In genomic region chr5:15008476-15008875, GRCh38 we compare ENCODE assay signal across 8 cellular contexts.
DNase-seq lines count a peak whose midpoint lies in the region; ATAC-seq, FAIRE-seq and TF ChIP-seq lines count a peak whose summit lies in the region.

No MANE protein-coding gene starts in this region.

- peak; percentile 93 for DNase-seq in A172 (ENCODE audit: low spot score)
- peak; percentile 93 for DNase-seq in LHCN-M2 (ENCODE audit: low read depth)
- DNase-seq in body of pancreas: peak; percentile 81 to 92 (median 88)
- peak; percentile 33 for DNase-seq in left kidney (ENCODE audit: low read depth, low spot score)
- DNase-seq in urothelium cell line (ENCODE audit: low spot score): peak; percentile 96
- no peak for DNase-seq in NCI-H128 (lab: John Stamatoyannopoulos, UW; ENCODE audit: unreplicated experiment)
- no peak for DNase-seq in natural killer cell treated with Interleukin-12 subunit alpha and Interleukin-12 subunit beta and Interleukin-15 and Interleukin-18, amount 100 ng/mL, for 72 hours (ENCODE audit: low spot score)

- no peak overlapping the region for H3K4me3 Mint-ChIP-seq in natural killer cell treated with Interleukin-12 subunit alpha and Interleukin-12 subunit beta and Interleukin-15 and Interleukin-18, amount 100 ng/mL, for 72 hours

- H3K4me3 ChIP-seq in body of pancreas: no peak overlapping the region

- no peaks in the 10 kb centered on the region for H3K4me1 Mint-ChIP-seq in natural killer cell treated with Interleukin-12 subunit alpha and Interleukin-12 subunit beta and Interleukin-15 and Interleukin-18, amount 100 ng/mL, for 72 hours (ENCODE audit: low read depth in 2 of 2)

- TF ChIP-seq CTCF in body of pancreas (IDR thresholded peaks at IDR 0.05): no peak

- TF ChIP-seq POLR2A in body of pancreas (IDR thresholded peaks at IDR 0.05): no peak

- H3K9me3 ChIP-seq in body of pancreas: no peaks in the 10 kb centered on the region

- no peak overlapping the region for H3K27ac Mint-ChIP-seq in natural killer cell treated with Interleukin-12 subunit alpha and Interleukin-12 subunit beta and Interleukin-15 and Interleukin-18, amount 100 ng/mL, for 72 hours

- H3K36me3 ChIP-seq in body of pancreas (replicated peaks in 1 of 2; ENCODE audit: insufficient read depth in 1 of 2, low read depth in 2 of 2): no peaks in the 10 kb centered on the region

- no peaks in the 10 kb centered on the region for H3K36me3 Mint-ChIP-seq in natural killer cell treated with Interleukin-12 subunit alpha and Interleukin-12 subunit beta and Interleukin-15 and Interleukin-18, amount 100 ng/mL, for 72 hours

- H3K27ac ChIP-seq in body of pancreas: peak overlapping the region in 3 of 4 donors; percentile 33 to 60 (median 59)

- FAIRE-seq in urothelium cell line (lab: Jason Lieb, UNC): peak; percentile 62

- intact Hi-C loops in body of pancreas (cut with DNase I): no loop called here

- no peaks in the 10 kb centered on the region for H3K9me3 Mint-ChIP-seq in natural killer cell treated with Interleukin-12 subunit alpha and Interleukin-12 subunit beta and Interleukin-15 and Interleukin-18, amount 100 ng/mL, for 72 hours

- peaks cover 26% of the 10 kb centered on the region for H3K4me1 ChIP-seq in body of pancreas

- ATAC-seq in body of pancreas: peak; percentile 94
- ATAC-seq in natural killer cell treated with Interleukin-12 subunit alpha and Interleukin-12 subunit beta and Interleukin-15 and Interleukin-18, amount 100 ng/mL, for 72 hours: no peak
- no peak for ATAC-seq in GM18519 (IDR thresholded peaks at IDR 0.05; ENCODE audit: low FRiP score, unreplicated experiment)

- H3K27me3 ChIP-seq in body of pancreas: no peaks in the 10 kb centered on the region

- WGBS in body of pancreas, 2 donors: 34 to 48% methylated on average over 8 of the region's 8 CpGs

- peaks cover 21 to 29% of the 10 kb centered on the region in 2 donors for H3K27me3 Mint-ChIP-seq in natural killer cell treated with Interleukin-12 subunit alpha and Interleukin-12 subunit beta and Interleukin-15 and Interleukin-18, amount 100 ng/mL, for 72 hours

Comparison
In these comparisons a context has a peak if more than half of its experiments do, and no peak if none do; other contexts are left out.
1. DNase-seq: peak in A172 (single experiment), LHCN-M2 (single experiment), body of pancreas (4 of 4), left kidney (single experiment) and urothelium cell line (single experiment); none in NCI-H128 (single experiment) and natural killer cell treated with Interleukin-12 subunit alpha and Interleukin-12 subunit beta and Interleukin-15 and Interleukin-18, amount 100 ng/mL, for 72 hours (single experiment).